ENCODE assay signal across 1 cellular context in the genomic region with DNA sequence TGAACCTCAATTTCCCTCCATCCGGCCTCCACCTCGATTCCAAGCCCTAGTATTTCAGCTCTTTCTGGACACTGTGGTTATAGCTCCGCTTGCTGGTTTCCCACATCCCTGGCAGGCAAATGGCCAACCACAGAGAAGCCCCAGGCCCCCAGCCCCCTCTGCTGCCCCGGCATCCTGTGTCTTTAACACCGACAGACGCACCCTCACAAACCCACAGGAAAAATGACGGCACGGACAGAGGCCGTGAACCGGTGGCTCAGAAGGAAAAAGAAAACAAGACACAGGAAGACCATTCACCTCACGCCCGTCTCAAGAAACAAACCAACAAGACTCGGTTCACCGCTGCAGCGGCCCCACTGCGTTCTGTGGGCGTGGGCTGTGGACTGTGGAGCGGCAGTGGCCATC.
TF ChIP-seq lines count a peak whose summit lies in the region.

No MANE protein-coding gene starts in this region.

TF ChIP-seq in IMR-90, 13 proteins besides CTCF, POLR2A, EP300 and RAD21:
- no peak for TF ChIP-seq FOS (IDR thresholded peaks at IDR 0.05; ENCODE audit: low read depth, low read length)
- no peak for TF ChIP-seq MAFK (IDR thresholded peaks at IDR 0.05; ENCODE audit: low read depth, low read length)
- TF ChIP-seq RFX5 (IDR thresholded peaks at IDR 0.05; ENCODE audit: low read depth, low read length): no peak
- TF ChIP-seq RCOR1 (IDR thresholded peaks at IDR 0.05; ENCODE audit: insufficient replicate concordance, low read length): no peak
- TF ChIP-seq MAZ (IDR thresholded peaks at IDR 0.05; ENCODE audit: borderline replicate concordance, low read depth, low read length): no peak
- TF ChIP-seq, protein P1, sequence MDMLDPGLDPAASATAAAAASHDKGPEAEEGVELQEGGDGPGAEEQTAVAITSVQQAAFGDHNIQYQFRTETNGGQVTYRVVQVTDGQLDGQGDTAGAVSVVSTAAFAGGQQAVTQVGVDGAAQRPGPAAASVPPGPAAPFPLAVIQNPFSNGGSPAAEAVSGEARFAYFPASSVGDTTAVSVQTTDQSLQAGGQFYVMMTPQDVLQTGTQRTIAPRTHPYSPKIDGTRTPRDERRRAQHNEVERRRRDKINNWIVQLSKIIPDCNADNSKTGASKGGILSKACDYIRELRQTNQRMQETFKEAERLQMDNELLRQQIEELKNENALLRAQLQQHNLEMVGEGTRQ (IDR thresholded peaks at IDR 0.05; ENCODE audit: low read depth, low read length): no peak
- no peak for TF ChIP-seq MXI1 (IDR thresholded peaks at IDR 0.05; ENCODE audit: borderline replicate concordance, low read depth, low read length)
- TF ChIP-seq CHD1 (IDR thresholded peaks at IDR 0.05; ENCODE audit: low read depth, low read length): no peak
- no peak for TF ChIP-seq BHLHE40 (IDR thresholded peaks at IDR 0.05; ENCODE audit: low read depth, low read length)
- TF ChIP-seq NFE2L2 (IDR thresholded peaks at IDR 0.05; ENCODE audit: low read depth, low read length): no peak
- no peak for TF ChIP-seq CEBPB (IDR thresholded peaks at IDR 0.05; ENCODE audit: low read depth, low read length)
- no peak for TF ChIP-seq SMC3 (IDR thresholded peaks at IDR 0.05; ENCODE audit: low read depth, low read length)
- TF ChIP-seq, protein P2, sequence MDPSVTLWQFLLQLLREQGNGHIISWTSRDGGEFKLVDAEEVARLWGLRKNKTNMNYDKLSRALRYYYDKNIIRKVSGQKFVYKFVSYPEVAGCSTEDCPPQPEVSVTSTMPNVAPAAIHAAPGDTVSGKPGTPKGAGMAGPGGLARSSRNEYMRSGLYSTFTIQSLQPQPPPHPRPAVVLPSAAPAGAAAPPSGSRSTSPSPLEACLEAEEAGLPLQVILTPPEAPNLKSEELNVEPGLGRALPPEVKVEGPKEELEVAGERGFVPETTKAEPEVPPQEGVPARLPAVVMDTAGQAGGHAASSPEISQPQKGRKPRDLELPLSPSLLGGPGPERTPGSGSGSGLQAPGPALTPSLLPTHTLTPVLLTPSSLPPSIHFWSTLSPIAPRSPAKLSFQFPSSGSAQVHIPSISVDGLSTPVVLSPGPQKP (IDR thresholded peaks at IDR 0.05; ENCODE audit: borderline replicate concordance, low read depth, low read length): no peak
